In the genomic region with DNA sequence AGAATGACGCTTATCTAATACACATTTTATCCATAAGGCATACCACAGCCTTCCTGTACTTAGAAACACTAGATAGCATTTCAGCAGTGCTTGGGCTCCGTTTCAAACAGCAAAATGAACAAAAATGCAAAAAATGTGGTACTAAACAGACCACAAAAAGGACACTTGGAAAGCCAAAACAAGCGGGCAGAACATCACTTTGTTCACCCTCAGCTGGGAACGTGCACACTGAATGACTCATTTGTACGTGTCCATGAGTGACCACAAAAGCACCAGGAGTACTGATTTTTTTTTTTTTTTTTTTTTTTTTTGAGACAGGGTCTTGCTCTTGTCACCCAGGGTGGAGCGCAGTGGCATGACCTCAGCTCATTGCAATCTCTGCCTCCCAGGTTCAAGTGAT, we compare ENCODE assay signal across 1 cellular context.
TF ChIP-seq lines count a peak whose summit lies in the region.

No MANE protein-coding gene starts in this region.

TF ChIP-seq in GM12878, 131 proteins besides CTCF, POLR2A, EP300 and RAD21 (continued from another document and continues in another):
- TF ChIP-seq, protein P1, sequence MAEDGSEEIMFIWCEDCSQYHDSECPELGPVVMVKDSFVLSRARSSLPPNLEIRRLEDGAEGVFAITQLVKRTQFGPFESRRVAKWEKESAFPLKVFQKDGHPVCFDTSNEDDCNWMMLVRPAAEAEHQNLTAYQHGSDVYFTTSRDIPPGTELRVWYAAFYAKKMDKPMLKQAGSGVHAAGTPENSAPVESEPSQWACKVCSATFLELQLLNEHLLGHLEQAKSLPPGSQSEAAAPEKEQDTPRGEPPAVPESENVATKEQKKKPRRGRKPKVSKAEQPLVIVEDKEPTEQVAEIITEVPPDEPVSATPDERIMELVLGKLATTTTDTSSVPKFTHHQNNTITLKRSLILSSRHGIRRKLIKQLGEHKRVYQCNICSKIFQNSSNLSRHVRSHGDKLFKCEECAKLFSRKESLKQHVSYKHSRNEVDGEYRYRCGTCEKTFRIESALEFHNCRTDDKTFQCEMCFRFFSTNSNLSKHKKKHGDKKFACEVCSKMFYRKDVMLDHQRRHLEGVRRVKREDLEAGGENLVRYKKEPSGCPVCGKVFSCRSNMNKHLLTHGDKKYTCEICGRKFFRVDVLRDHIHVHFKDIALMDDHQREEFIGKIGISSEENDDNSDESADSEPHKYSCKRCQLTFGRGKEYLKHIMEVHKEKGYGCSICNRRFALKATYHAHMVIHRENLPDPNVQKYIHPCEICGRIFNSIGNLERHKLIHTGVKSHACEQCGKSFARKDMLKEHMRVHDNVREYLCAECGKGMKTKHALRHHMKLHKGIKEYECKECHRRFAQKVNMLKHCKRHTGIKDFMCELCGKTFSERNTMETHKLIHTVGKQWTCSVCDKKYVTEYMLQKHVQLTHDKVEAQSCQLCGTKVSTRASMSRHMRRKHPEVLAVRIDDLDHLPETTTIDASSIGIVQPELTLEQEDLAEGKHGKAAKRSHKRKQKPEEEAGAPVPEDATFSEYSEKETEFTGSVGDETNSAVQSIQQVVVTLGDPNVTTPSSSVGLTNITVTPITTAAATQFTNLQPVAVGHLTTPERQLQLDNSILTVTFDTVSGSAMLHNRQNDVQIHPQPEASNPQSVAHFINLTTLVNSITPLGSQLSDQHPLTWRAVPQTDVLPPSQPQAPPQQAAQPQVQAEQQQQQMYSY (CRISPR knock-in tag; IDR thresholded peaks at IDR 0.05), result no peak
- TF ChIP-seq, protein P2, sequence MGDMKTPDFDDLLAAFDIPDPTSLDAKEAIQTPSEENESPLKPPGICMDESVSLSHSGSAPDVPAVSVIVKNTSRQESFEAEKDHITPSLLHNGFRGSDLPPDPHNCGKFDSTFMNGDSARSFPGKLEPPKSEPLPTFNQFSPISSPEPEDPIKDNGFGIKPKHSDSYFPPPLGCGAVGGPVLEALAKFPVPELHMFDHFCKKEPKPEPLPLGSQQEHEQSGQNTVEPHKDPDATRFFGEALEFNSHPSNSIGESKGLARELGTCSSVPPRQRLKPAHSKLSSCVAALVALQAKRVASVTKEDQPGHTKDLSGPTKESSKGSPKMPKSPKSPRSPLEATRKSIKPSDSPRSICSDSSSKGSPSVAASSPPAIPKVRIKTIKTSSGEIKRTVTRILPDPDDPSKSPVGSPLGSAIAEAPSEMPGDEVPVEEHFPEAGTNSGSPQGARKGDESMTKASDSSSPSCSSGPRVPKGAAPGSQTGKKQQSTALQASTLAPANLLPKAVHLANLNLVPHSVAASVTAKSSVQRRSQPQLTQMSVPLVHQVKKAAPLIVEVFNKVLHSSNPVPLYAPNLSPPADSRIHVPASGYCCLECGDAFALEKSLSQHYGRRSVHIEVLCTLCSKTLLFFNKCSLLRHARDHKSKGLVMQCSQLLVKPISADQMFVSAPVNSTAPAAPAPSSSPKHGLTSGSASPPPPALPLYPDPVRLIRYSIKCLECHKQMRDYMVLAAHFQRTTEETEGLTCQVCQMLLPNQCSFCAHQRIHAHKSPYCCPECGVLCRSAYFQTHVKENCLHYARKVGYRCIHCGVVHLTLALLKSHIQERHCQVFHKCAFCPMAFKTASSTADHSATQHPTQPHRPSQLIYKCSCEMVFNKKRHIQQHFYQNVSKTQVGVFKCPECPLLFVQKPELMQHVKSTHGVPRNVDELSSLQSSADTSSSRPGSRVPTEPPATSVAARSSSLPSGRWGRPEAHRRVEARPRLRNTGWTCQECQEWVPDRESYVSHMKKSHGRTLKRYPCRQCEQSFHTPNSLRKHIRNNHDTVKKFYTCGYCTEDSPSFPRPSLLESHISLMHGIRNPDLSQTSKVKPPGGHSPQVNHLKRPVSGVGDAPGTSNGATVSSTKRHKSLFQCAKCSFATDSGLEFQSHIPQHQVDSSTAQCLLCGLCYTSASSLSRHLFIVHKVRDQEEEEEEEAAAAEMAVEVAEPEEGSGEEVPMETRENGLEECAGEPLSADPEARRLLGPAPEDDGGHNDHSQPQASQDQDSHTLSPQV (IDR thresholded peaks at IDR 0.05), result no peak
- TF ChIP-seq CBFB (IDR thresholded peaks at IDR 0.05; ENCODE audit: low read depth), result peak; percentile 90
- TF ChIP-seq RFX5 (IDR thresholded peaks at IDR 0.05; ENCODE audit: low read depth, low read length), result no peak
- peak; percentile 55 for TF ChIP-seq FOXM1 (IDR thresholded peaks at IDR 0.05; ENCODE audit: low read depth, low read length)
- TF ChIP-seq, protein P3, sequence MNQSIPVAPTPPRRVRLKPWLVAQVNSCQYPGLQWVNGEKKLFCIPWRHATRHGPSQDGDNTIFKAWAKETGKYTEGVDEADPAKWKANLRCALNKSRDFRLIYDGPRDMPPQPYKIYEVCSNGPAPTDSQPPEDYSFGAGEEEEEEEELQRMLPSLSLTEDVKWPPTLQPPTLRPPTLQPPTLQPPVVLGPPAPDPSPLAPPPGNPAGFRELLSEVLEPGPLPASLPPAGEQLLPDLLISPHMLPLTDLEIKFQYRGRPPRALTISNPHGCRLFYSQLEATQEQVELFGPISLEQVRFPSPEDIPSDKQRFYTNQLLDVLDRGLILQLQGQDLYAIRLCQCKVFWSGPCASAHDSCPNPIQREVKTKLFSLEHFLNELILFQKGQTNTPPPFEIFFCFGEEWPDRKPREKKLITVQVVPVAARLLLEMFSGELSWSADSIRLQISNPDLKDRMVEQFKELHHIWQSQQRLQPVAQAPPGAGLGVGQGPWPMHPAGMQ (IDR thresholded peaks at IDR 0.05; ENCODE audit: borderline replicate concordance), result no peak
- no peak for TF ChIP-seq CHD2 (IDR thresholded peaks at IDR 0.05; ENCODE audit: borderline replicate concordance, low read depth, low read length)
- peak; percentile 52; the same call in 1 of the 2 replicates for TF ChIP-seq CREB1 (IDR thresholded peaks at IDR 0.05; ENCODE audit: low read depth)
- peak in 1 of 2 experiments; percentile 44; a peak in 1 of 4 replicates for TF ChIP-seq ETV6 (conservative IDR thresholded peaks at IDR 0.05 in 1 of 2, IDR thresholded peaks at IDR 0.05 in 1 of 2; ENCODE audit: borderline replicate concordance in 1 of 2, low read depth in 1 of 2)
- TF ChIP-seq STAT3 (IDR thresholded peaks at IDR 0.05; ENCODE audit: low read depth, low read length), result no peak
- TF ChIP-seq ZZZ3 (IDR thresholded peaks at IDR 0.05; ENCODE audit: control insufficient read depth, insufficient read length, low read depth), result no peak
- TF ChIP-seq ZNF687 (IDR thresholded peaks at IDR 0.05), result no peak
- TF ChIP-seq, protein P4, sequence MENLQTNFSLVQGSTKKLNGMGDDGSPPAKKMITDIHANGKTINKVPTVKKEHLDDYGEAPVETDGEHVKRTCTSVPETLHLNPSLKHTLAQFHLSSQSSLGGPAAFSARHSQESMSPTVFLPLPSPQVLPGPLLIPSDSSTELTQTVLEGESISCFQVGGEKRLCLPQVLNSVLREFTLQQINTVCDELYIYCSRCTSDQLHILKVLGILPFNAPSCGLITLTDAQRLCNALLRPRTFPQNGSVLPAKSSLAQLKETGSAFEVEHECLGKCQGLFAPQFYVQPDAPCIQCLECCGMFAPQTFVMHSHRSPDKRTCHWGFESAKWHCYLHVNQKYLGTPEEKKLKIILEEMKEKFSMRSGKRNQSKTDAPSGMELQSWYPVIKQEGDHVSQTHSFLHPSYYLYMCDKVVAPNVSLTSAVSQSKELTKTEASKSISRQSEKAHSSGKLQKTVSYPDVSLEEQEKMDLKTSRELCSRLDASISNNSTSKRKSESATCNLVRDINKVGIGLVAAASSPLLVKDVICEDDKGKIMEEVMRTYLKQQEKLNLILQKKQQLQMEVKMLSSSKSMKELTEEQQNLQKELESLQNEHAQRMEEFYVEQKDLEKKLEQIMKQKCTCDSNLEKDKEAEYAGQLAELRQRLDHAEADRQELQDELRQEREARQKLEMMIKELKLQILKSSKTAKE (IDR thresholded peaks at IDR 0.05; ENCODE audit: low read depth, poor library complexity, severe bottlenecking), result peak; percentile 71
- no peak for TF ChIP-seq EZH2 (IDR thresholded peaks at IDR 0.05; ENCODE audit: borderline replicate concordance, control insufficient read depth, low read depth, low read length)
- TF ChIP-seq NBN (IDR thresholded peaks at IDR 0.05), result 0 out of 2 replicates have a peak, but pooled peaks have one; percentile 26
- peak; percentile 89 for TF ChIP-seq ZNF384 (IDR thresholded peaks at IDR 0.05; ENCODE audit: borderline replicate concordance, low read depth, low read length)
- TF ChIP-seq TAF1 (IDR thresholded peaks at IDR 0.05; ENCODE audit: borderline replicate concordance, low read depth, low read length), result no peak
- peak; percentile 49; the same call in 1 of the 2 replicates for TF ChIP-seq ZBED1 (IDR thresholded peaks at IDR 0.05; ENCODE audit: borderline replicate concordance)
- TF ChIP-seq CBX3 (IDR thresholded peaks at IDR 0.05; ENCODE audit: borderline replicate concordance, low read depth), result no peak
- peak; percentile 81 for TF ChIP-seq EED (IDR thresholded peaks at IDR 0.05; ENCODE audit: low read depth)
- TF ChIP-seq PML (IDR thresholded peaks at IDR 0.05; ENCODE audit: low read length), result no peak
- no peak for TF ChIP-seq HDGF (IDR thresholded peaks at IDR 0.05)
- TF ChIP-seq ZNF207 (IDR thresholded peaks at IDR 0.05; ENCODE audit: borderline replicate concordance), result no peak
- peak; percentile 66; the same call in 1 of the 2 replicates for TF ChIP-seq CREM (IDR thresholded peaks at IDR 0.05; ENCODE audit: low read depth)
- TF ChIP-seq KAT2A (conservative IDR thresholded peaks at IDR 0.05; ENCODE audit: control insufficient read depth, low read depth, low read length), result no peak
- TF ChIP-seq RCOR1 (conservative IDR thresholded peaks at IDR 0.05; ENCODE audit: low read depth, low read length), result no peak
- TF ChIP-seq ZNF24 (IDR thresholded peaks at IDR 0.05), result no peak
- no peak for TF ChIP-seq RBBP5 (conservative IDR thresholded peaks at IDR 0.05)
- TF ChIP-seq, protein P5, sequence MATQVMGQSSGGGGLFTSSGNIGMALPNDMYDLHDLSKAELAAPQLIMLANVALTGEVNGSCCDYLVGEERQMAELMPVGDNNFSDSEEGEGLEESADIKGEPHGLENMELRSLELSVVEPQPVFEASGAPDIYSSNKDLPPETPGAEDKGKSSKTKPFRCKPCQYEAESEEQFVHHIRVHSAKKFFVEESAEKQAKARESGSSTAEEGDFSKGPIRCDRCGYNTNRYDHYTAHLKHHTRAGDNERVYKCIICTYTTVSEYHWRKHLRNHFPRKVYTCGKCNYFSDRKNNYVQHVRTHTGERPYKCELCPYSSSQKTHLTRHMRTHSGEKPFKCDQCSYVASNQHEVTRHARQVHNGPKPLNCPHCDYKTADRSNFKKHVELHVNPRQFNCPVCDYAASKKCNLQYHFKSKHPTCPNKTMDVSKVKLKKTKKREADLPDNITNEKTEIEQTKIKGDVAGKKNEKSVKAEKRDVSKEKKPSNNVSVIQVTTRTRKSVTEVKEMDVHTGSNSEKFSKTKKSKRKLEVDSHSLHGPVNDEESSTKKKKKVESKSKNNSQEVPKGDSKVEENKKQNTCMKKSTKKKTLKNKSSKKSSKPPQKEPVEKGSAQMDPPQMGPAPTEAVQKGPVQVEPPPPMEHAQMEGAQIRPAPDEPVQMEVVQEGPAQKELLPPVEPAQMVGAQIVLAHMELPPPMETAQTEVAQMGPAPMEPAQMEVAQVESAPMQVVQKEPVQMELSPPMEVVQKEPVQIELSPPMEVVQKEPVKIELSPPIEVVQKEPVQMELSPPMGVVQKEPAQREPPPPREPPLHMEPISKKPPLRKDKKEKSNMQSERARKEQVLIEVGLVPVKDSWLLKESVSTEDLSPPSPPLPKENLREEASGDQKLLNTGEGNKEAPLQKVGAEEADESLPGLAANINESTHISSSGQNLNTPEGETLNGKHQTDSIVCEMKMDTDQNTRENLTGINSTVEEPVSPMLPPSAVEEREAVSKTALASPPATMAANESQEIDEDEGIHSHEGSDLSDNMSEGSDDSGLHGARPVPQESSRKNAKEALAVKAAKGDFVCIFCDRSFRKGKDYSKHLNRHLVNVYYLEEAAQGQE (IDR thresholded peaks at IDR 0.05; ENCODE audit: low read depth, low read length), result no peak
- no peak for TF ChIP-seq NRF1 (conservative IDR thresholded peaks at IDR 0.05; ENCODE audit: low read depth, low read length)
- TF ChIP-seq USF1 (IDR thresholded peaks at IDR 0.05; ENCODE audit: borderline replicate concordance, extremely low read length, insufficient read depth, low read depth, low read length), result no peak
